Comparison of ENCODE assay signal across 15 cellular contexts in genomic region chr1:237685553-237685952, GRCh38.
A peak's percentile ranks its signal among the peaks of the same experiment; 100 is the strongest.
DNase-seq lines count a peak whose midpoint lies in the region; ATAC-seq, FAIRE-seq and TF ChIP-seq lines count a peak whose summit lies in the region.
"Had no signal": no experiment of that assay in that cellular context is flagged by ENCODE, and none has a peak within 500 bp of the region (broad histone marks: within the 10 kb centered on the region; RNA-seq: fewer than 3 reads in every experiment).

No MANE protein-coding gene starts in this region.

- DNase-seq in cardiac muscle cell (ENCODE audit: low read depth in 1 of 2, low spot score in 1 of 2) (peak in 1 of 2 donors; percentile 39), heart right ventricle (no peak), PC-3 (no peak), foreskin melanocyte (peak; percentile 11), small intestine (peak; percentile 72), uterus (no peak), H7 (no peak)
- DNase-seq: AML-193; CD8-positive, alpha-beta memory T cell; DMS53 had no signal

- POLR2A ChIA-PET in PC-3 (lab: Charles Lee; ENCODE audit: unreplicated experiment), result no interaction called here

- H3K36me3 ChIP-seq in cardiac muscle cell (peaks cover 36% of the 10 kb centered on the region), heart right ventricle (peaks cover 0 to 32% (median 0%) of the 10 kb centered on the region in 9 donors), PC-3 (ENCODE audit: low read depth, low read length) (no peaks in the 10 kb centered on the region), small intestine (ENCODE audit: control insufficient read depth in 2 of 2, insufficient read depth in 2 of 2, low read length in 2 of 2) (no peaks in the 10 kb centered on the region), uterus (no peaks in the 10 kb centered on the region), H7 (replicated peaks; ENCODE audit: control insufficient read depth, insufficient read depth, low read length) (no peaks in the 10 kb centered on the region)
- H3K36me3 ChIP-seq: BLaER1 had no signal

- H3K79me2 ChIP-seq in PC-3 (ENCODE audit: low read length), result no peaks in the 10 kb centered on the region

- ATAC-seq in heart right ventricle (no peak), PC-3 (0 out of 2 replicates have a peak, but pooled peaks have one; percentile 18), SK-N-SH treated with all-trans-retinoic acid at 6 μM for 48 hours (no peak)
- ATAC-seq: HCT116 had no signal

- no peaks in the 10 kb centered on the region for H3F3A ChIP-seq in PC-3 (ENCODE audit: low read length, unreplicated experiment)

- TF ChIP-seq CTCF in cardiac muscle cell (IDR thresholded peaks at IDR 0.05; ENCODE audit: low read depth, low read length) (no peak), heart right ventricle (IDR thresholded peaks at IDR 0.05) (no peak), PC-3 (conservative IDR thresholded peaks at IDR 0.05; ENCODE audit: low read depth, low read length) (no peak), uterus (IDR thresholded peaks at IDR 0.05) (no peak)

- no peak for FAIRE-seq in small intestine (lab: Jason Lieb, UNC)

- no peaks in the 10 kb centered on the region for H3K27me3 ChIP-seq in cardiac muscle cell
- H3K27me3 ChIP-seq in heart right ventricle, result no peaks in the 10 kb centered on the region
- H3K27me3 ChIP-seq in PC-3 (ENCODE audit: low read length), result no peaks in the 10 kb centered on the region
- no peaks in the 10 kb centered on the region for H3K27me3 ChIP-seq in small intestine (ENCODE audit: control insufficient read depth in 2 of 2, insufficient read depth in 2 of 2, low read length in 2 of 2)
- no peaks in the 10 kb centered on the region for H3K27me3 ChIP-seq in uterus
- H3K27me3 ChIP-seq in H7 (ENCODE audit: control insufficient read depth, insufficient read depth, low read length), result no peaks in the 10 kb centered on the region
- H3K27me3 ChIP-seq: BLaER1 had no signal

- H3K4me2 ChIP-seq in PC-3 (ENCODE audit: low read length), result no peak overlapping the region
- H3K4me2 ChIP-seq: BLaER1 had no signal

- no peak overlapping the region for H2AFZ ChIP-seq in PC-3 (ENCODE audit: low read length)

- H3K27ac ChIP-seq in cardiac muscle cell, result peak overlapping the region; percentile 65
- peak overlapping the region in 2 of 10 donors; percentile 4 to 28 for H3K27ac ChIP-seq in heart right ventricle
- H3K27ac ChIP-seq in PC-3 (ENCODE audit: low read length), result no peak overlapping the region
- H3K27ac ChIP-seq in small intestine (ENCODE audit: low read depth in 1 of 2, low read length in 1 of 2), result no peak overlapping the region
- H3K27ac ChIP-seq in uterus, result no peak overlapping the region
- H3K27ac ChIP-seq: 22Rv1, BLaER1 had no signal

- TF ChIP-seq POLR2A in uterus (IDR thresholded peaks at IDR 0.05), result no peak

- no TSS peak for BruUV-seq in PC-3 (replicated peaks; lab: Mats Ljungman, UMichigan)

- intact Hi-C loops in heart right ventricle (cut with DNase I) (no loop called here), PC-3 (cut with micrococcal nuclease) (no loop called here), uterus (cut with DNase I; ENCODE audit: low total_unique reads) (no loop called here)

- no peak overlapping the region for H3K9ac ChIP-seq in PC-3 (ENCODE audit: low read length)
- H3K9ac ChIP-seq: BLaER1 had no signal

- CTCF ChIA-PET in PC-3 (lab: Charles Lee), result no interaction called here

- no peak overlapping the region for H3K4me3 ChIP-seq in cardiac muscle cell
- no peak overlapping the region for H3K4me3 ChIP-seq in heart right ventricle
- no peak overlapping the region for H3K4me3 ChIP-seq in PC-3 (ENCODE audit: low read length)
- no peak overlapping the region for H3K4me3 ChIP-seq in small intestine (ENCODE audit: low read depth in 1 of 2, low read length in 2 of 2)
- H3K4me3 ChIP-seq in uterus, result no peak overlapping the region
- no peak overlapping the region for H3K4me3 ChIP-seq in H7 (ENCODE audit: insufficient read depth, low read depth, low read length)
- H3K4me3 ChIP-seq: BLaER1 had no signal

- 11 to 16% methylated on average over 1 of the region's 1 CpG for whole genome bisulfite sequencing in heart right ventricle, 2 donors
- WGBS in small intestine, 3 donors, result 10 to 48% (median 12%) methylated on average over 1 of the region's 1 CpG

- H4K20me1 ChIP-seq in PC-3 (ENCODE audit: low read length), result no peaks in the 10 kb centered on the region
- H4K20me1 ChIP-seq: BLaER1 had no signal

- no peaks in the 10 kb centered on the region for H3K9me2 ChIP-seq in PC-3 (replicated peaks; ENCODE audit: low read length)

- no peaks in the 10 kb centered on the region for H3K9me3 ChIP-seq in cardiac muscle cell (ENCODE audit: low read depth)
- no peaks in the 10 kb centered on the region for H3K9me3 ChIP-seq in heart right ventricle
- no peaks in the 10 kb centered on the region for H3K9me3 ChIP-seq in PC-3 (ENCODE audit: low read length)
- no peaks in the 10 kb centered on the region for H3K9me3 ChIP-seq in small intestine (ENCODE audit: control insufficient read depth, low read depth)
- no peaks in the 10 kb centered on the region for H3K9me3 ChIP-seq in uterus
- H3K9me3 ChIP-seq: BLaER1, Caco-2 had no signal

- H3K4me1 ChIP-seq in cardiac muscle cell (ENCODE audit: low read depth) (peaks cover 17% of the 10 kb centered on the region), heart right ventricle (peaks cover 0 to 27% (median 7%) of the 10 kb centered on the region in 9 donors), PC-3 (ENCODE audit: insufficient read depth, low read length) (no peaks in the 10 kb centered on the region), small intestine (ENCODE audit: control insufficient read depth in 2 of 2, insufficient read depth in 1 of 2, low read depth in 1 of 2, low read length in 1 of 2) (no peaks in the 10 kb centered on the region), uterus (no peaks in the 10 kb centered on the region)
- H3K4me1 ChIP-seq: BLaER1 had no signal

TF ChIP-seq in SK-N-SH treated with all-trans-retinoic acid at 6 μM for 48 hours, 23 proteins besides CTCF, POLR2A, EP300 and RAD21:
- no peak for TF ChIP-seq OSR1 (CRISPR knock-in tag; IDR thresholded peaks at IDR 0.05)
- no peak for TF ChIP-seq ZFP3 (CRISPR knock-in tag; IDR thresholded peaks at IDR 0.05)
- TF ChIP-seq ESRRG (CRISPR knock-in tag; IDR thresholded peaks at IDR 0.05), result no peak

Comparison
In these comparisons a context has a peak if more than half of its experiments do, and no peak if none do; other contexts are left out.
1. DNase-seq: peak in foreskin melanocyte (single experiment) and small intestine (single experiment); none in heart right ventricle (0 of 2), PC-3 (single experiment), uterus (0 of 2) and H7 (single experiment).